11 cellular contexts compared by ENCODE assay signal in the genomic region with DNA sequence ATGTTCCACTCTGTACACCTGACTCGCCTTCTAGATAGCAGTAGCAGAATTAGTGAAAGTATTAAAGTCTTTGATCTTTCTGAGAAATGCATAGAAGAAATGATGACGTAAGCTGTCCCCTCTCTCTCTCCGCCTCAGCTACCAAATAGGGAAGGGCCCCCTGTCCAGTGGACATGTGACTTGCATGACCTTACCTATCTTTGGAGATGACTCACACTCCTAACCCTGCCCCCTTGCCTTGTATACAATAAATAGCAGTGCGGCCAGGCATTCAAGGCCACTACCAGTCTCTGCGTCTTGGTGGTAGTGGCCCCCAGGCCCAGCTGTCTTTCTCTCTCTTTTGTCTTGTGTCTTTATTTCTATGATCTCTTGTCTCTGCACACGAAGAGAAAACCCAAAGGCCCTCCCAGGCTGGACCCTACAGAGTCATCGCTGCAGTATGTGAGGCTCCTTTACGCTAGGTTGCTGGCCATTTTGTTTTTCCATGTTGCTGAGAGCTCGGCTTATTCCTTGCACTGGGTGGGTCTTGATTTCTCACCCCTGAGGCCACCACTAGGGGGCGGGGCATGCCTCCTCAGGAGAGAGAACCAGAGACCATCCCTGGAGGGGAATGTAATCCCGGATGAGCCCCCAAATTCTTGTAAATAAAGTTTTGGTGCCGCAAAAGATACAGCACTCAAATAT. TPM values are rescaled to one million over a fixed set of nuclear protein-coding genes. Genes with fewer than 3 reads are reported as not detected.
DNase-seq lines count a peak whose midpoint lies in the region; ATAC-seq, FAIRE-seq and TF ChIP-seq lines count a peak whose summit lies in the region.
"Had no signal": no experiment of that assay in that cellular context is flagged by ENCODE, and none has a peak within 500 bp of the region (broad histone marks: within the 10 kb centered on the region; RNA-seq: fewer than 3 reads in every experiment).

No MANE protein-coding gene starts in this region.

- H2AFZ ChIP-seq in KMS-11 (ENCODE audit: low read depth) (peak overlapping the region; percentile 32; the same call in 1 of the 2 replicates), trophoblast cell (ENCODE audit: insufficient read depth, low read length, poor library complexity) (no peak overlapping the region)

- FAIRE-seq in pancreas (lab: Jason Lieb, UNC), result no peak

- no peak for ATAC-seq in pancreas

- H3K18ac ChIP-seq in trophoblast cell (ENCODE audit: low read length), result no peak overlapping the region

- H3K36me3 ChIP-seq in KMS-11 (ENCODE audit: insufficient read depth), result no peaks in the 10 kb centered on the region
- H3K36me3 ChIP-seq in trophoblast cell (ENCODE audit: control insufficient read depth in 1 of 2, insufficient read depth in 2 of 2, low read length in 2 of 2), result no peaks in the 10 kb centered on the region
- H3K36me3 ChIP-seq in pancreas, result no peaks in the 10 kb centered on the region
- no peaks in the 10 kb centered on the region for H3K36me3 ChIP-seq in H7 (replicated peaks; ENCODE audit: control insufficient read depth, insufficient read depth, low read length)
- H3K36me3 ChIP-seq: BLaER1 had no signal

- intact Hi-C loops in pancreas (cut with DNase I), result no loop called here

- in situ Hi-C loops in astrocyte of the cerebellum (cut with HindIII; ENCODE audit: low sequenced_read_pairs), result no loop called here

- no peak overlapping the region for H2AK5ac ChIP-seq in trophoblast cell (ENCODE audit: low read length)

- H4K8ac ChIP-seq in trophoblast cell (ENCODE audit: low read depth, low read length), result no peak overlapping the region

- H3K27me3 ChIP-seq in KMS-11 (ENCODE audit: insufficient read depth, low read depth) (no peaks in the 10 kb centered on the region), trophoblast cell (ENCODE audit: insufficient read depth, low read length) (no peaks in the 10 kb centered on the region), pancreas (no peaks in the 10 kb centered on the region), H7 (ENCODE audit: control insufficient read depth, insufficient read depth, low read length) (no peaks in the 10 kb centered on the region)
- H3K27me3 ChIP-seq: BLaER1 had no signal

- no peak overlapping the region for H2BK120ac ChIP-seq in trophoblast cell (ENCODE audit: insufficient read depth, low read length, poor library complexity)

- no peak overlapping the region for H3K14ac ChIP-seq in trophoblast cell (ENCODE audit: low read length)

- H3K9ac ChIP-seq in KMS-11, result no peak overlapping the region
- no peak overlapping the region for H3K9ac ChIP-seq in trophoblast cell (ENCODE audit: low read length)
- H3K9ac ChIP-seq: BLaER1 had no signal

- no peak overlapping the region for H3K4ac ChIP-seq in trophoblast cell (ENCODE audit: low read depth, low read length)

- H3K9me3 ChIP-seq in trophoblast cell (ENCODE audit: insufficient read depth, low read depth, low read length) (peaks cover 13% of the 10 kb centered on the region), pancreas (no peaks in the 10 kb centered on the region)

- no peak overlapping the region for H3K23ac ChIP-seq in trophoblast cell (ENCODE audit: low read length)

- H3K79me1 ChIP-seq in trophoblast cell (ENCODE audit: low read length), result peaks cover 9% of the 10 kb centered on the region

- H4K91ac ChIP-seq in trophoblast cell (ENCODE audit: low read depth, low read length), result no peak overlapping the region

- H2BK5ac ChIP-seq in trophoblast cell (ENCODE audit: low read depth, low read length, poor library complexity), result no peak overlapping the region

- WGBS in trophoblast cell (ENCODE audit: extremely low coverage, insufficient coverage, insufficient read length), result no CpG with 5 or more reads among the region's 12 CpGs
- 80% methylated on average over 12 of the region's 12 CpGs for WGBS in pancreas, 2 donors

- H3K4me3 ChIP-seq in KMS-11 (IDR thresholded peaks at IDR 0.05; ENCODE audit: insufficient read depth, low read depth, low read length) (no peak overlapping the region), astrocyte of the cerebellum (ENCODE audit: low read depth, low read length) (no peak overlapping the region), trophoblast cell (ENCODE audit: low read depth, low read length) (no peak overlapping the region), pancreas (no peak overlapping the region), H7 (ENCODE audit: insufficient read depth, low read depth, low read length) (no peak overlapping the region)
- H3K4me3 ChIP-seq: BLaER1 had no signal

- H3K4me2 ChIP-seq in KMS-11, result no peak overlapping the region
- no peak overlapping the region for H3K4me2 ChIP-seq in trophoblast cell (ENCODE audit: low read length)
- H3K4me2 ChIP-seq: BLaER1 had no signal

- DNase-seq in NCI-H748 (lab: John Stamatoyannopoulos, UW; ENCODE audit: unreplicated experiment), result peak; percentile 8
- no peak for DNase-seq in NCI-H748 treated with DMSO at 0.1 percent for 48 hours (lab: John Stamatoyannopoulos, UW)
- DNase-seq in astrocyte of the cerebellum (ENCODE audit: low read depth), result no peak
- peak in 1 of 2 donors; percentile 56 for DNase-seq in trophoblast cell
- DNase-seq in pancreas, result no peak
- DNase-seq in activated effector memory CD4-positive, alpha-beta T cell treated with Interleukin-2 at 50 U/mL for 16 hours, result no peak
- no peak for DNase-seq in H7
- DNase-seq: MV-4-11 had no signal

- peak; percentile 63 for TF ChIP-seq CTCF in KMS-11 (conservative IDR thresholded peaks at IDR 0.05; ENCODE audit: low read depth, low read length)
- peak; percentile 9 for TF ChIP-seq CTCF in astrocyte of the cerebellum (IDR thresholded peaks at IDR 0.05; ENCODE audit: low read depth, low read length, missing control alignments)
- no peak for TF ChIP-seq CTCF in pancreas (IDR thresholded peaks at IDR 0.05)

- H3K79me2 ChIP-seq in KMS-11 (ENCODE audit: insufficient read depth, low read depth) (no peaks in the 10 kb centered on the region), trophoblast cell (ENCODE audit: control insufficient read depth, insufficient read depth, low read length, poor library complexity) (peaks cover 2% of the 10 kb centered on the region)

- H4K12ac ChIP-seq in trophoblast cell (ENCODE audit: low read depth, low read length), result no peak overlapping the region

- H3K4me1 ChIP-seq in KMS-11 (ENCODE audit: low read depth, poor library complexity, severe bottlenecking) (peaks cover 12% of the 10 kb centered on the region), trophoblast cell (ENCODE audit: control insufficient read depth in 1 of 2, insufficient read depth in 2 of 2, low read length in 2 of 2) (peaks cover 3% of the 10 kb centered on the region in 2 experiments), pancreas (no peaks in the 10 kb centered on the region)

- H3K27ac ChIP-seq in KMS-11, result no peak overlapping the region
- no peak overlapping the region for H3K27ac ChIP-seq in trophoblast cell (ENCODE audit: low read depth, low read length)
- no peak overlapping the region for H3K27ac ChIP-seq in pancreas
- H3K27ac ChIP-seq: BLaER1 had no signal

- H4K20me1 ChIP-seq in KMS-11 (ENCODE audit: insufficient read depth), result no peaks in the 10 kb centered on the region
- H4K20me1 ChIP-seq: BLaER1 had no signal

- peak overlapping the region; percentile 45 for H2BK12ac ChIP-seq in trophoblast cell (ENCODE audit: low read length)

RNA-seq across cellular contexts. Expression of gene ZBTB8B, which starts 16.0 kb away (rescaled TPM):
- 0.69 and 0.79 TPM in 2 replicates for polyA plus RNA-seq in trophoblast cell (2013)
- under 1 TPM; under 0.01 to 0.06 (median under 0.01) TPM for total RNA-seq in pancreas
- under 1 TPM; 0.04 to 0.05 TPM for polyA plus RNA-seq in pancreas
- 1.4 and 2.4 TPM in 2 replicates for total RNA-seq in H7 (2014; rRNA removed; shearing (Covaris generic))
- polyA plus RNA-seq: keratinocyte had no signal

RNA-seq across cellular contexts. Expression of gene BSDC1, which starts 54.7 kb away (rescaled TPM):
- 41.3 and 43.8 TPM in 2 replicates for polyA plus RNA-seq in trophoblast cell (2013)
- 10 to 100 TPM; 35.9 to 56.9 (median 47.0) TPM for total RNA-seq in pancreas
- polyA plus RNA-seq in pancreas, result 10 to 100 TPM; 36.3 to 40.5 TPM
- 91.5 and 97.8 TPM in 2 replicates for total RNA-seq in H7 (2014; rRNA removed; shearing (Covaris generic))

Comparison
In these comparisons a context has a peak if more than half of its experiments do, and no peak if none do; other contexts are left out.
1. CTCF ChIP-seq: peak in KMS-11 (single experiment) and astrocyte of the cerebellum (single experiment); none in pancreas (0 of 4).